ENCODE assay signal across 13 cellular contexts in genomic region chr10:34024708-34025425, GRCh38.
A peak's percentile ranks its signal among the peaks of the same experiment; 100 is the strongest.
DNase-seq lines count a peak whose midpoint lies in the region; ATAC-seq and TF ChIP-seq lines count a peak whose summit lies in the region.
"Had no signal": no experiment of that assay in that cellular context is flagged by ENCODE, and none has a peak within 500 bp of the region (broad histone marks: within the 10 kb centered on the region; RNA-seq: fewer than 3 reads in every experiment).

No MANE protein-coding gene starts in this region.

- no peak overlapping the region for H3K23ac ChIP-seq in mesendoderm (ENCODE audit: low read length)

- H4K8ac ChIP-seq in mesendoderm (ENCODE audit: low read depth, low read length): no peak overlapping the region

- DNase-seq in D341Med (ENCODE audit: low spot score) (peak; percentile 41), HK-2 (ENCODE audit: unreplicated experiment) (peak; percentile 14), mesendoderm (peak; percentile 65), immature natural killer cell (no peak), SW 1271 (lab: John Stamatoyannopoulos, UW) (no peak), GM10248 (ENCODE audit: extremely low spot score) (no peak)
- DNase-seq: CD8-positive, alpha-beta memory T cell; kidney; NCI-H524; stimulated activated CD4-positive, alpha-beta T cell treated with anti-CD3 and anti-CD28 coated beads, Interleukin-4, amount 100 ng/mL, for 1 hour had no signal

- H3K79me2 ChIP-seq in mesendoderm (ENCODE audit: control insufficient read depth, insufficient read depth, low read length): no peaks in the 10 kb centered on the region

- no peaks in the 10 kb centered on the region for H3K4me1 ChIP-seq in mesendoderm (ENCODE audit: control insufficient read depth, low read depth, low read length)

- H3K27ac Mint-ChIP-seq in brain (peak overlapping the region in 1 of 5 experiments; percentile 16), immature natural killer cell (no peak overlapping the region)
- H3K27ac Mint-ChIP-seq: CD8-positive, alpha-beta memory T cell had no signal

- no peak overlapping the region for H2AK5ac ChIP-seq in mesendoderm (ENCODE audit: low read length)

- no CpG with 5 or more reads among the region's 9 CpGs for WGBS in mesendoderm (ENCODE audit: extremely low coverage, insufficient coverage, low lambda C conversion rate)

- CTCF ChIA-PET in GM10248 (lab: Yijun Ruan, JAX): interaction anchor here (0.9 to 1.9 kb wide), 2 partner anchors 10 to 14 kb away, joined by 3 to 5 read pairs; no protein-coding TSS in a partner anchor

- no peak overlapping the region for H3K4me2 ChIP-seq in mesendoderm (ENCODE audit: low read length)

- no peak overlapping the region for H3K27ac ChIP-seq in mesendoderm (ENCODE audit: low read depth, low read length)
- H3K27ac ChIP-seq: epithelial cell of prostate had no signal

- H3K36me3 ChIP-seq in mesendoderm (ENCODE audit: control insufficient read depth, insufficient read depth, low read length): no peaks in the 10 kb centered on the region

- H3K4me3 ChIP-seq in mesendoderm (ENCODE audit: low read length): no peak overlapping the region

- H3K4me3 Mint-ChIP-seq in brain (no peak overlapping the region), immature natural killer cell (no peak overlapping the region)
- H3K4me3 Mint-ChIP-seq: CD8-positive, alpha-beta memory T cell had no signal

- POLR2A ChIA-PET in GM10248 (lab: Yijun Ruan, JAX): no interaction called here

- H3K9ac ChIP-seq in mesendoderm (ENCODE audit: low read length): no peak overlapping the region

- no peaks in the 10 kb centered on the region for H3K27me3 ChIP-seq in mesendoderm (ENCODE audit: insufficient read depth, low read length, poor library complexity)

- TF ChIP-seq CTCF in brain (conservative IDR thresholded peaks at IDR 0.05) (peak; percentile 17 to 27), GM10248 (IDR thresholded peaks at IDR 0.05; ENCODE audit: control extremely low read depth, extremely low read depth, low read depth, missing control alignments) (no peak)

- no peak for ATAC-seq in HG03354 (IDR thresholded peaks at IDR 0.05; ENCODE audit: poor library complexity, severe bottlenecking, unreplicated experiment)

- no peak overlapping the region for H3K4ac ChIP-seq in mesendoderm (ENCODE audit: low read depth, low read length)

- H3K9me3 Mint-ChIP-seq in brain (peaks cover 0 to 5% (median 0%) of the 10 kb centered on the region in 5 experiments), immature natural killer cell (no peaks in the 10 kb centered on the region)

- H4K5ac ChIP-seq in mesendoderm (ENCODE audit: low read length): no peak overlapping the region

- H3K79me1 ChIP-seq in mesendoderm (ENCODE audit: low read length): no peaks in the 10 kb centered on the region

- H3K27me3 Mint-ChIP-seq in brain (peaks cover 7% of the 10 kb centered on the region), immature natural killer cell (ENCODE audit: low read depth in 3 of 3) (peaks cover 0 to 12% (median 0%) of the 10 kb centered on the region in 3 donors)
- H3K27me3 Mint-ChIP-seq: CD8-positive, alpha-beta memory T cell had no signal

- H2BK15ac ChIP-seq in mesendoderm (replicated peaks; ENCODE audit: low read depth): no peak overlapping the region

- no peak overlapping the region for H3K18ac ChIP-seq in mesendoderm (ENCODE audit: low read length)

- no peak overlapping the region for H3K56ac ChIP-seq in mesendoderm (ENCODE audit: low read length)

- no peak overlapping the region for H2BK5ac ChIP-seq in mesendoderm (ENCODE audit: low read length)

- H3K36me3 Mint-ChIP-seq in brain: no peaks in the 10 kb centered on the region
- peaks cover 0 to 3% (median 0%) of the 10 kb centered on the region in 3 donors for H3K36me3 Mint-ChIP-seq in immature natural killer cell
- H3K36me3 Mint-ChIP-seq: CD8-positive, alpha-beta memory T cell had no signal

- H2BK120ac ChIP-seq in mesendoderm (ENCODE audit: low read depth, low read length): no peak overlapping the region

- peaks cover 10% of the 10 kb centered on the region for H3K4me1 Mint-ChIP-seq in brain
- H3K4me1 Mint-ChIP-seq in immature natural killer cell: no peaks in the 10 kb centered on the region
- H3K4me1 Mint-ChIP-seq: CD8-positive, alpha-beta memory T cell had no signal

Comparison
In these comparisons a context has a peak if more than half of its experiments do, and no peak if none do; other contexts are left out.
1. DNase-seq: peak in D341Med (single experiment), HK-2 (single experiment) and mesendoderm (single experiment); none in immature natural killer cell (0 of 3), SW 1271 (0 of 2) and GM10248 (single experiment).